Comparison of ENCODE assay signal across 3 cellular contexts in the genomic region with DNA sequence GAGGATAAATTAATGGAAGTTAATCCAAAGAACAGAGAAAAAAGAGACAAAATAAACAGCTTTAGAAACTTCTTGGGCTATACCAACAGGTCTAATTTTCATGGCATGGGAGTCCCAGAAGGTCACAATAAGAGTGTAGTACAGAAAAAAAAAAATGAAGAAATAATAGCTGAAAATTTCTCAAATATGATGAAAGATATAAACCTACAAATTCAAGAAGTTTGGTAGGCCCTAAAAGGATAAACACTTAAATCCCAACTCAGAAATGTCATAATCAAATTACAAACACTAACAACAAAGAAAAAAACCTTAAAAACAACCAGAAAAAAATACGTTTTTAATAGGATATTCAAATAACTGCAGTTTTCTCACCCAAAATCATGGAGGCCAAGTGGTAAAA.
"Had no signal": no experiment of that assay in that cellular context is flagged by ENCODE, and none has a peak within 500 bp of the region (broad histone marks: within the 10 kb centered on the region; RNA-seq: fewer than 3 reads in every experiment).

No MANE protein-coding gene starts in this region.

- H3K4me3 ChIP-seq: GM12878 had no signal

- DNase-seq: GDM1, GF-D8 had no signal
